In genomic region chr22:50694766-50695420, GRCh38 we compare ENCODE assay signal across 1 cellular context.
TF ChIP-seq lines count a peak whose summit lies in the region.

No MANE protein-coding gene starts in this region.

TF ChIP-seq in HepG2, 621 proteins besides CTCF, POLR2A, EP300 and RAD21:
- no peak for TF ChIP-seq ZNF142 (CRISPR knock-in tag; IDR thresholded peaks at IDR 0.05)
- TF ChIP-seq RNF2 (conservative IDR thresholded peaks at IDR 0.05; ENCODE audit: low read depth), result no peak
- TF ChIP-seq ZBTB7B (CRISPR knock-in tag; IDR thresholded peaks at IDR 0.05), result no peak
- TF ChIP-seq ZFAT (CRISPR knock-in tag; conservative IDR thresholded peaks at IDR 0.05), result no peak
- no peak for TF ChIP-seq ISL2 (CRISPR knock-in tag; IDR thresholded peaks at IDR 0.05)
- TF ChIP-seq SALL1 (CRISPR knock-in tag; IDR thresholded peaks at IDR 0.05), result no peak
- TF ChIP-seq HOXA9 (CRISPR knock-in tag; IDR thresholded peaks at IDR 0.05; ENCODE audit: borderline replicate concordance), result no peak
- no peak for TF ChIP-seq PRMT3 (CRISPR knock-in tag; IDR thresholded peaks at IDR 0.05; ENCODE audit: borderline replicate concordance, low read depth)
- TF ChIP-seq TOE1 (CRISPR knock-in tag; IDR thresholded peaks at IDR 0.05), result no peak
- TF ChIP-seq SATB2 (CRISPR knock-in tag; IDR thresholded peaks at IDR 0.05), result no peak
- no peak for TF ChIP-seq SP4 (CRISPR knock-in tag; IDR thresholded peaks at IDR 0.05)
- no peak for TF ChIP-seq ZFP90 (CRISPR knock-in tag; IDR thresholded peaks at IDR 0.05; ENCODE audit: borderline replicate concordance)
- no peak for TF ChIP-seq ZNF460 (CRISPR knock-in tag; IDR thresholded peaks at IDR 0.05; ENCODE audit: borderline replicate concordance)
- TF ChIP-seq GATA4 (IDR thresholded peaks at IDR 0.05; ENCODE audit: borderline replicate concordance, low read depth), result no peak
- TF ChIP-seq TARDBP (CRISPR knock-in tag; IDR thresholded peaks at IDR 0.05), result no peak
- TF ChIP-seq WIZ (CRISPR knock-in tag; IDR thresholded peaks at IDR 0.05), result no peak
- TF ChIP-seq IRF1 (CRISPR knock-in tag; IDR thresholded peaks at IDR 0.05; ENCODE audit: low read depth), result no peak
- TF ChIP-seq ZNF230 (CRISPR knock-in tag; IDR thresholded peaks at IDR 0.05), result no peak
- no peak for TF ChIP-seq HDAC1 (CRISPR knock-in tag; IDR thresholded peaks at IDR 0.05)
- no peak for TF ChIP-seq ZNF430 (CRISPR knock-in tag; IDR thresholded peaks at IDR 0.05)
TF ChIP-seq in HepG2: peak in this region for 0.
